Comparison of ENCODE assay signal across 1 cellular context in the genomic region with DNA sequence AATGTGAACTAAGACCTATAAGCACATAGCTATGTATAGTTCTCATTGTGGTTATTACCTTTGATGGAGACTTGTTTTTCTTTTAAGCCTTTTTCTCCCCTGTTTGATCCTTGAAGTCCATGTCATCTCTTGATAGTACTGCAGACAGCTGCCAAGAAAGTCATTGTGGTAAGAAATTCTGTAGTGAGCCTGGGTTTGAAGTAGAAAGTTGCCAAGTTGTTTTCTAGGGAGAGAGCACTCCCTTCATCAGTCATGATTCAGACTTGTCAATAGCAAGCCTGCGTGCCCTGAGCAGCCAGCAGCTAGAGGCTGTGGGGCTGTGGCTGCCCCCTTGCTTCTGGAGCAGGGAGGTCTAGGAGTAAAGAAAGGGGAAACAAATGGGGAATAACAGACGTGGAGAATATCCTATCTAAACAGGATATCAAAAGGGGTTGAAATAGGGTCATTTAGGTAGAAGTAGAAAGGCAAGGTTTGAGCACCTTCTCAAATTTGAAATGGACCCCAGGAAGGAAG.
TF ChIP-seq lines count a peak whose summit lies in the region.

No MANE protein-coding gene starts in this region.

TF ChIP-seq in GM23338, 12 proteins besides CTCF, POLR2A, EP300 and RAD21:
- TF ChIP-seq JUNB (IDR thresholded peaks at IDR 0.05; ENCODE audit: unreplicated experiment): no peak
TF ChIP-seq in GM23338: peak in this region for 0.
